ENCODE assay signal across 10 cellular contexts in the genomic region with DNA sequence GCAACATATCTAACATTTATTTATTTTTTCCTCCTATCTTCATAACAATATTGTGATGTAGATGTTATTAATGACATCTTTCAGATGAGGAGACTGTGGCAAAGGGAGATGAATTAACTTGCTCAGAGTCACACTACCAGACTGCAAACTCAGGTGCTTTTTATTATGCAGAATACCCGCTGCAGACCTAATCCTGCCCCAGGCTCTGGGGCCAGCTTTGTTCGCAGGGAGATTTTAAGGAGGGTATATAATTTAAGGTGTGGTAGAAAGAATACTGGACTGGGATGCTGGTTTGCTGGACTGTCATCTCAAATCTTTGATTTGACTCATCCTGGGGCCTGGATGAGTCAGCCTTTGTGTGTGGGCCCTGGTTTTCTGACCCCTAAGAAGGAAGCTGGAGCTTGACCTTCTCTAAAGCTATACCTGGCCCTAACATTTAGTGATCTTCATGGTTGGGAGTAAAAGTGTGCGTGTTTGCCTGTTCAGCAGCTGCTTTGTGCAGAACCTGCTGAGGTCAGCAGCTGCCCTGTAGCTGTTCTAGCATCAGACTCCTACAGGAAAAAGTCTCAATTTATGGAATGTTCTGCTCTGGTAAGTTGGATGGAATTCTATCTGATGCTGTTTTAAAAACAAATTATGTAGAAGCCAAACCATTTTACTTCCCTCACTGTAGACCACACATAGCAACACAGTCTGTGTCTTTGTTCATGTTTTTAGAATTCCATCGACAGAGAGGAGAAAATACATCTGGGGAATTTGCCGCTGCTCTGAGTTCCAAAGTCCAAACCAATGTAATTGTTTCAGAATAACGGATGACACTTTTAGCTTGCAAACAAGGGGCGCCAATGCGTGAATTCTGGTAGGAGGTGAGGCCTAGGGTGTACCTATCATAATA. TPM values are rescaled to one million over a fixed set of nuclear protein-coding genes. Genes with fewer than 3 reads are reported as not detected.
DNase-seq lines count a peak whose midpoint lies in the region; ATAC-seq lines count a peak whose summit lies in the region.
"Had no signal": no experiment of that assay in that cellular context is flagged by ENCODE, and none has a peak within 500 bp of the region (broad histone marks: within the 10 kb centered on the region; RNA-seq: fewer than 3 reads in every experiment).

No MANE protein-coding gene starts in this region.

- 71 to 72% methylated on average over 8 of the region's 8 CpGs for WGBS in aorta, 2 donors

- H3K27ac ChIP-seq in iPS-20b (ENCODE audit: low read length) = no peak overlapping the region
- no peak overlapping the region for H3K27ac ChIP-seq in aorta (ENCODE audit: low read depth in 1 of 2, low read length in 2 of 2)

- intact Hi-C loops in aorta (cut with DNase I) = no loop called here

- DNase-seq in GM03348 (ENCODE audit: low spot score) (peak; percentile 50), aorta (no peak), NCI-H128 (lab: John Stamatoyannopoulos, UW; ENCODE audit: unreplicated experiment) (no peak)
- DNase-seq in stimulated activated CD4-positive, alpha-beta T cell treated with anti-CD3 and anti-CD28 coated beads, Interleukin-12 subunit alpha, Interleukin-12 subunit beta, amount 100 ng/mL, for 4 hours = no peak
- DNase-seq: NCI-H510A had no signal

- H3K4me3 ChIP-seq in iPS-20b (ENCODE audit: low read length) (no peak overlapping the region), aorta (ENCODE audit: low read length in 2 of 2) (no peak overlapping the region)
- H3K4me3 ChIP-seq: lung had no signal

- no peaks in the 10 kb centered on the region for H3K9me3 ChIP-seq in iPS-20b (ENCODE audit: insufficient read depth, low read depth, low read length)
- no peaks in the 10 kb centered on the region for H3K9me3 ChIP-seq in aorta (ENCODE audit: control insufficient read depth, low read length)

- peak; percentile 43 for ATAC-seq in GM21528 (IDR thresholded peaks at IDR 0.05; ENCODE audit: low FRiP score, unreplicated experiment)
- ATAC-seq in HG03565 (IDR thresholded peaks at IDR 0.05; ENCODE audit: unreplicated experiment) = peak; percentile 72
- ATAC-seq in GM18498 (IDR thresholded peaks at IDR 0.05; ENCODE audit: unreplicated experiment) = no peak
- no peak for ATAC-seq in aorta (ENCODE audit: low FRiP score)

- 0 out of 2 replicates have a peak overlapping the region, but pooled peaks have one; percentile 31 for H3K9ac ChIP-seq in iPS-20b (ENCODE audit: low read depth, low read length)

- H3K27me3 ChIP-seq in iPS-20b (ENCODE audit: insufficient read depth, low read length) (no peaks in the 10 kb centered on the region), aorta (ENCODE audit: control insufficient read depth in 1 of 2, insufficient read depth in 2 of 2, low read length in 1 of 2) (no peaks in the 10 kb centered on the region)

- H3K36me3 ChIP-seq in iPS-20b (ENCODE audit: insufficient read depth, low read depth, low read length) = no peaks in the 10 kb centered on the region
- H3K36me3 ChIP-seq in aorta (ENCODE audit: control insufficient read depth in 1 of 2, insufficient read depth in 2 of 2, low read length in 1 of 2) = no peaks in the 10 kb centered on the region

- peaks cover 13% of the 10 kb centered on the region; the same call in 1 of the 2 replicates for H3K4me1 ChIP-seq in iPS-20b (ENCODE audit: insufficient read depth, low read length)
- no peaks in the 10 kb centered on the region for H3K4me1 ChIP-seq in aorta (ENCODE audit: control insufficient read depth in 1 of 2, insufficient read depth in 2 of 2, low read length in 2 of 2)

RNA-seq across cellular contexts. Expression of gene SLC36A1, which starts 4.5 kb away (rescaled TPM):
- total RNA-seq in aorta = 10 to 100 TPM; 13.6 to 19.0 TPM
- 1 to 10 TPM; 3.3 to 9.0 TPM for polyA plus RNA-seq in aorta

Comparison
In these comparisons a context has a peak if more than half of its experiments do, and no peak if none do; other contexts are left out.
1. ATAC-seq: peak in GM21528 (single experiment) and HG03565 (single experiment); none in GM18498 (single experiment) and aorta (single experiment).